ENCODE assay signal across 1 cellular context in the genomic region with DNA sequence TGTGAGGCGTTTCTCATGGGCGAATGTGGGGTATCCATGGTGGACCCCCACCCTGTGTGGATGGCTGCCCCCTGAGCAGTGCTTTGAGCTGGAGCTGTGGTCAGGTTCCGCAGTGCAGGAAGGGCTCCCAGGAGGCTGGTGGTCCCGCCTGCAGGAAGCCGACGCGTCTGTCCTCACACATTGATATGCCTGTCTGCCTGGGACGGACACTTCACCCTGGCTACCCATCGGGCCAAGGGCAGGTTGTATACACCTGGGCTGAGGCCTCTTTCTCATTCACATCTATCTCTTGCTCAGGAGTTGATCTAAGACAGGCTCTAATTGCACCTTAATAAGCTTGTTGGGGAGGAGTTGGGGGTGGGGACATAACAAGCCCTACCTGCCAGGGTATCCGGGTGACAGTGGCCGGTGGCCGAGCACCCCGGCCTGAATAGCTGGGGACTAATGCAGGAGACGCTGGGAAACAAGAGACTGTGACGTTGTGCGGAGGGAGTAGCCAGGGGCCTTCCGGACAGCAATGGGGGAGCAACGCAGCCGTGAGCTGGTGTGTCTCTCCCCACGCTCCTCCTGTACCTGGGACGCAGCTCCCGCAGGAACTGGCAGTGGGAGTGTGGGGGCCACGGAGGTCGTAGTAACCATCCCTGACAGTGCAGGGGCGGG.
TF ChIP-seq lines count a peak whose summit lies in the region.

No MANE protein-coding gene starts in this region.

TF ChIP-seq in WTC11, 78 proteins besides CTCF, POLR2A, EP300 and RAD21 (continued from another document):
- TF ChIP-seq, protein P1, sequence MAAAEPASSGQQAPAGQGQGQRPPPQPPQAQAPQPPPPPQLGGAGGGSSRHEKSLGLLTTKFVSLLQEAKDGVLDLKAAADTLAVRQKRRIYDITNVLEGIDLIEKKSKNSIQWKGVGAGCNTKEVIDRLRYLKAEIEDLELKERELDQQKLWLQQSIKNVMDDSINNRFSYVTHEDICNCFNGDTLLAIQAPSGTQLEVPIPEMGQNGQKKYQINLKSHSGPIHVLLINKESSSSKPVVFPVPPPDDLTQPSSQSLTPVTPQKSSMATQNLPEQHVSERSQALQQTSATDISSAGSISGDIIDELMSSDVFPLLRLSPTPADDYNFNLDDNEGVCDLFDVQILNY (CRISPR knock-in tag; IDR thresholded peaks at IDR 0.05): no peak
- TF ChIP-seq, protein P2, sequence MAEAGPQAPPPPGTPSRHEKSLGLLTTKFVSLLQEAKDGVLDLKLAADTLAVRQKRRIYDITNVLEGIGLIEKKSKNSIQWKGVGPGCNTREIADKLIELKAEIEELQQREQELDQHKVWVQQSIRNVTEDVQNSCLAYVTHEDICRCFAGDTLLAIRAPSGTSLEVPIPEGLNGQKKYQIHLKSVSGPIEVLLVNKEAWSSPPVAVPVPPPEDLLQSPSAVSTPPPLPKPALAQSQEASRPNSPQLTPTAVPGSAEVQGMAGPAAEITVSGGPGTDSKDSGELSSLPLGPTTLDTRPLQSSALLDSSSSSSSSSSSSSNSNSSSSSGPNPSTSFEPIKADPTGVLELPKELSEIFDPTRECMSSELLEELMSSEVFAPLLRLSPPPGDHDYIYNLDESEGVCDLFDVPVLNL (CRISPR knock-in tag; IDR thresholded peaks at IDR 0.05; ENCODE audit: borderline replicate concordance, low read depth): no peak
- TF ChIP-seq ETV6 (CRISPR knock-in tag; IDR thresholded peaks at IDR 0.05) (no peak), ZNF423 (CRISPR knock-in tag; IDR thresholded peaks at IDR 0.05) (no peak), ELF4 (CRISPR knock-in tag; IDR thresholded peaks at IDR 0.05; ENCODE audit: low read depth) (no peak), CBFB (CRISPR knock-in tag; IDR thresholded peaks at IDR 0.05; ENCODE audit: low read depth) (no peak), FOXK1 (CRISPR knock-in tag; IDR thresholded peaks at IDR 0.05) (no peak)
- TF ChIP-seq, protein P3, sequence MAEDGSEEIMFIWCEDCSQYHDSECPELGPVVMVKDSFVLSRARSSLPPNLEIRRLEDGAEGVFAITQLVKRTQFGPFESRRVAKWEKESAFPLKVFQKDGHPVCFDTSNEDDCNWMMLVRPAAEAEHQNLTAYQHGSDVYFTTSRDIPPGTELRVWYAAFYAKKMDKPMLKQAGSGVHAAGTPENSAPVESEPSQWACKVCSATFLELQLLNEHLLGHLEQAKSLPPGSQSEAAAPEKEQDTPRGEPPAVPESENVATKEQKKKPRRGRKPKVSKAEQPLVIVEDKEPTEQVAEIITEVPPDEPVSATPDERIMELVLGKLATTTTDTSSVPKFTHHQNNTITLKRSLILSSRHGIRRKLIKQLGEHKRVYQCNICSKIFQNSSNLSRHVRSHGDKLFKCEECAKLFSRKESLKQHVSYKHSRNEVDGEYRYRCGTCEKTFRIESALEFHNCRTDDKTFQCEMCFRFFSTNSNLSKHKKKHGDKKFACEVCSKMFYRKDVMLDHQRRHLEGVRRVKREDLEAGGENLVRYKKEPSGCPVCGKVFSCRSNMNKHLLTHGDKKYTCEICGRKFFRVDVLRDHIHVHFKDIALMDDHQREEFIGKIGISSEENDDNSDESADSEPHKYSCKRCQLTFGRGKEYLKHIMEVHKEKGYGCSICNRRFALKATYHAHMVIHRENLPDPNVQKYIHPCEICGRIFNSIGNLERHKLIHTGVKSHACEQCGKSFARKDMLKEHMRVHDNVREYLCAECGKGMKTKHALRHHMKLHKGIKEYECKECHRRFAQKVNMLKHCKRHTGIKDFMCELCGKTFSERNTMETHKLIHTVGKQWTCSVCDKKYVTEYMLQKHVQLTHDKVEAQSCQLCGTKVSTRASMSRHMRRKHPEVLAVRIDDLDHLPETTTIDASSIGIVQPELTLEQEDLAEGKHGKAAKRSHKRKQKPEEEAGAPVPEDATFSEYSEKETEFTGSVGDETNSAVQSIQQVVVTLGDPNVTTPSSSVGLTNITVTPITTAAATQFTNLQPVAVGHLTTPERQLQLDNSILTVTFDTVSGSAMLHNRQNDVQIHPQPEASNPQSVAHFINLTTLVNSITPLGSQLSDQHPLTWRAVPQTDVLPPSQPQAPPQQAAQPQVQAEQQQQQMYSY (CRISPR knock-in tag; IDR thresholded peaks at IDR 0.05): no peak
- TF ChIP-seq, protein P4, sequence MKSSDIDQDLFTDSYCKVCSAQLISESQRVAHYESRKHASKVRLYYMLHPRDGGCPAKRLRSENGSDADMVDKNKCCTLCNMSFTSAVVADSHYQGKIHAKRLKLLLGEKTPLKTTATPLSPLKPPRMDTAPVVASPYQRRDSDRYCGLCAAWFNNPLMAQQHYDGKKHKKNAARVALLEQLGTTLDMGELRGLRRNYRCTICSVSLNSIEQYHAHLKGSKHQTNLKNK (CRISPR knock-in tag; IDR thresholded peaks at IDR 0.05): no peak
